In the genomic region with DNA sequence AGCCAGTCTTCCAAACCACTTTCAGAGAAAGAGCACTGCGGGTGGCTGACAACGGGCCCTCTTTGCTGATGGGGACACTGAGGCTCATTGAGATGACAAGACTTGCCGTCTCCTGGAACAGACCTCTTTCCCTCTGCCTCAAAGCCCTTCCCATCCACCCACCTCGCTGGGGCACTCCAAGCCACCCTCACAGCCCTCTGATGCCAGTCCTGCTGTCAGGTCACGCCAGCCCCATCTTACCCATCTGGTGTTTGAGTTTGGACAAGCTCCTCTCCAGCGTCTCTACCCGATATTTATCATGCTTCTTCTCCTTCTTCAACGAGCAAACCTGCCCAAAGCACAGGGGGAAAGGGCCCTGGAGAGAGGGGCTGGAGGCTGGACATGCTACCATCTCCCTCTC, we compare ENCODE assay signal across 19 cellular contexts. TPM values are rescaled to one million over a fixed set of nuclear protein-coding genes. Genes with fewer than 3 reads are reported as not detected.
"Had no signal": no experiment of that assay in that cellular context is flagged by ENCODE, and none has a peak within 500 bp of the region (broad histone marks: within the 10 kb centered on the region; RNA-seq: fewer than 3 reads in every experiment).

No MANE protein-coding gene starts in this region.

RNA-seq across cellular contexts. Expression of gene GOLGA6L22, which starts 27.0 kb away (rescaled TPM):
- total RNA-seq: naive thymus-derived CD4-positive, alpha-beta T cell; natural killer cell; occipital lobe; osteoblast; pancreas; posterior vena cava; pulmonary artery endothelial cell; right atrium auricular region; smooth muscle cell; subcutaneous adipose tissue; temporal lobe; thoracic aorta; thyroid gland; tibial nerve; upper lobe of left lung; ureter; vagina had no signal
- polyA plus RNA-seq: naive thymus-derived CD4-positive, alpha-beta T cell; neural cell; smooth muscle cell; stomach had no signal
